In the genomic region with DNA sequence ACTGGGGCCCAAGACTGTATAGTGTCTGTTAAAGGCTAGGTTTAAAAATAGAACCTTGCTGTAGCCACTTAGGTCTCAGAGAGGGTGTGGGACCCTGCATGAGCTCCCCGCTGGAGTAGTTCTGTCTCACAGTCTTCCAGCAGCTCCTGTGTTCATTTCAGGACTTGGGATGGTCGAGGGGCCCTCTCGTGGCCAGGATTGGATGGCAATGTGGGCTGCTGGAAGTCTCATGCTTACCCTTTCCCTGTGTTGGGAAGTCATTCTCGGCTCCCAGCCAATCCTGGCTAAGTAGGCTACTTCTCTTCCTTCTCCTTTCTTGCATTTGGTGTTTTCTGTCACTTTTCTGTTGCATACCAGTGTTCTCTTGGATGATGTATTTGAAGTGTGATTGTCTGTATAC, we compare ENCODE assay signal across 25 cellular contexts.
DNase-seq lines count a peak whose midpoint lies in the region; ATAC-seq and TF ChIP-seq lines count a peak whose summit lies in the region.
"Had no signal": no experiment of that assay in that cellular context is flagged by ENCODE, and none has a peak within 500 bp of the region (broad histone marks: within the 10 kb centered on the region; RNA-seq: fewer than 3 reads in every experiment).

No MANE protein-coding gene starts in this region.

- no peaks in the 10 kb centered on the region for H3K4me1 Mint-ChIP-seq in progenitor cell of endocrine pancreas (ENCODE audit: low read depth)
- H3K4me1 Mint-ChIP-seq: IgD-negative memory B cell; neural crest cell; stimulated activated effector memory CD8-positive, alpha-beta T cell treated with anti-CD3 and anti-CD28 coated beads, Interleukin-12 subunit alpha, Interleukin-12 subunit beta, amount 100 ng/mL, for 72 hours had no signal

- no peaks in the 10 kb centered on the region for H3K27me3 Mint-ChIP-seq in progenitor cell of endocrine pancreas
- H3K27me3 Mint-ChIP-seq: IgD-negative memory B cell had no signal

- no peak overlapping the region for H3K27ac Mint-ChIP-seq in progenitor cell of endocrine pancreas
- H3K27ac Mint-ChIP-seq: activated CD8-positive, alpha-beta T cell treated with anti-CD3 and anti-CD28 coated beads, Interleukin-2, amount 10 ng/mL, durations not matched to agents 7 days and 5 days; IgD-negative memory B cell; stimulated activated effector memory CD8-positive, alpha-beta T cell treated with anti-CD3 and anti-CD28 coated beads, Interleukin-12 subunit alpha, Interleukin-12 subunit beta, amount 100 ng/mL, for 72 hours had no signal

- no peaks in the 10 kb centered on the region for H3K4me1 ChIP-seq in left ventricle myocardium inferior
- H3K4me1 ChIP-seq: adrenal gland, esophagus muscularis mucosa, gastrocnemius medialis, lower lobe of right lung, prostate gland, uterus had no signal

- H3K4me3 ChIP-seq in left ventricle myocardium inferior = no peak overlapping the region
- H3K4me3 ChIP-seq: adrenal gland, esophagus muscularis mucosa, gastrocnemius medialis, lower lobe of right lung, prostate gland, skin epidermis, uterus had no signal

- TF ChIP-seq CTCF in left ventricle myocardium inferior (IDR thresholded peaks at IDR 0.05; ENCODE audit: borderline replicate concordance) (no peak), progenitor cell of endocrine pancreas (IDR thresholded peaks at IDR 0.05; ENCODE audit: unreplicated experiment) (peak; percentile 15)

- intact Hi-C loops in Right ventricle myocardium inferior (cut with DNase I) = no loop called here
- intact Hi-C loops in left ventricle myocardium inferior (cut with micrococcal nuclease) = no loop called here

- H3K9me3 ChIP-seq in left ventricle myocardium inferior (replicated peaks) = peaks cover 60% of the 10 kb centered on the region
- H3K9me3 ChIP-seq: adrenal gland, gastrocnemius medialis, prostate gland had no signal

- H3K36me3 Mint-ChIP-seq in progenitor cell of endocrine pancreas (ENCODE audit: insufficient read depth) = no peaks in the 10 kb centered on the region
- H3K36me3 Mint-ChIP-seq: IgD-negative memory B cell; stimulated activated effector memory CD8-positive, alpha-beta T cell treated with anti-CD3 and anti-CD28 coated beads, Interleukin-12 subunit alpha, Interleukin-12 subunit beta, amount 100 ng/mL, for 72 hours had no signal

- ATAC-seq in Right ventricle myocardium inferior (no peak), GM21717 (IDR thresholded peaks at IDR 0.05; ENCODE audit: unreplicated experiment) (no peak)
- ATAC-seq: activated CD8-positive, alpha-beta T cell treated with anti-CD3 and anti-CD28 coated beads, Interleukin-2, amount 10 ng/mL, durations not matched to agents 7 days and 5 days; gastrocnemius medialis; lower lobe of right lung; stimulated activated effector memory CD8-positive, alpha-beta T cell treated with anti-CD3 and anti-CD28 coated beads, Interleukin-12 subunit alpha, Interleukin-12 subunit beta, amount 100 ng/mL, for 72 hours had no signal

- no peaks in the 10 kb centered on the region for H3K36me3 ChIP-seq in left ventricle myocardium inferior
- H3K36me3 ChIP-seq: adrenal gland, esophagus muscularis mucosa, gastrocnemius medialis, lower lobe of right lung, prostate gland, uterus had no signal

- DNase-seq in Right ventricle myocardium inferior (ENCODE audit: missing footprints) (peak; percentile 37), left ventricle myocardium inferior (no peak), KBM-7 (peak; percentile 4), SK-N-DZ (ENCODE audit: low spot score) (peak; percentile 51), progenitor cell of endocrine pancreas (ENCODE audit: low spot score, unreplicated experiment) (no peak), putamen (ENCODE audit: low spot score) (no peak), SHP77 treated with DMSO at 0.1 percent for 48 hours (lab: John Stamatoyannopoulos, UW) (no peak)
- DNase-seq: activated CD8-positive, alpha-beta T cell treated with anti-CD3 and anti-CD28 coated beads, Interleukin-2, amount 10 ng/mL, durations not matched to agents 7 days and 5 days; activated T-cell treated with anti-CD3 and anti-CD28 coated beads, Interleukin-2, amount 50 U/mL, for 1 hour; adrenal gland; effector CD8-positive, alpha-beta T cell; gastrocnemius medialis; hypothalamus; lower lobe of right lung; NCI-H146; stimulated activated CD4-positive, alpha-beta T cell treated with anti-CD3 and anti-CD28 coated beads, Interleukin-2, amount 100 ng/mL, for 24 hours; T1000; uterus had no signal

- peaks cover 20% of the 10 kb centered on the region for H3K9me3 Mint-ChIP-seq in progenitor cell of endocrine pancreas (ENCODE audit: low read depth)

- H3K27ac ChIP-seq in left ventricle myocardium inferior (replicated peaks) = no peak overlapping the region
- H3K27ac ChIP-seq: adrenal gland, esophagus muscularis mucosa, gastrocnemius medialis, lower lobe of right lung, prostate gland, skin epidermis, uterus had no signal

- H3K4me3 Mint-ChIP-seq in progenitor cell of endocrine pancreas (ENCODE audit: low read depth) = no peak overlapping the region
- H3K4me3 Mint-ChIP-seq: activated CD8-positive, alpha-beta T cell treated with anti-CD3 and anti-CD28 coated beads, Interleukin-2, amount 10 ng/mL, durations not matched to agents 7 days and 5 days; IgD-negative memory B cell; neural crest cell; stimulated activated effector memory CD8-positive, alpha-beta T cell treated with anti-CD3 and anti-CD28 coated beads, Interleukin-12 subunit alpha, Interleukin-12 subunit beta, amount 100 ng/mL, for 72 hours had no signal

- no peaks in the 10 kb centered on the region for H3K27me3 ChIP-seq in left ventricle myocardium inferior (ENCODE audit: low read depth)
- H3K27me3 ChIP-seq: adrenal gland, esophagus muscularis mucosa, gastrocnemius medialis, uterus had no signal

- in situ Hi-C loops in KBM-7 (cut with MboI; ENCODE audit: low pct_unique_long_range_greater_than_20kb, low sequenced_read_pairs) = no loop called here

Comparison
In these comparisons a context has a peak if more than half of its experiments do, and no peak if none do; other contexts are left out.
1. DNase-seq: peak in Right ventricle myocardium inferior (single experiment), KBM-7 (single experiment) and SK-N-DZ (single experiment); none in left ventricle myocardium inferior (single experiment), progenitor cell of endocrine pancreas (single experiment), putamen (single experiment) and SHP77 treated with DMSO at 0.1 percent for 48 hours (single experiment).